Comparison of ENCODE assay signal across 12 cellular contexts in the genomic region with DNA sequence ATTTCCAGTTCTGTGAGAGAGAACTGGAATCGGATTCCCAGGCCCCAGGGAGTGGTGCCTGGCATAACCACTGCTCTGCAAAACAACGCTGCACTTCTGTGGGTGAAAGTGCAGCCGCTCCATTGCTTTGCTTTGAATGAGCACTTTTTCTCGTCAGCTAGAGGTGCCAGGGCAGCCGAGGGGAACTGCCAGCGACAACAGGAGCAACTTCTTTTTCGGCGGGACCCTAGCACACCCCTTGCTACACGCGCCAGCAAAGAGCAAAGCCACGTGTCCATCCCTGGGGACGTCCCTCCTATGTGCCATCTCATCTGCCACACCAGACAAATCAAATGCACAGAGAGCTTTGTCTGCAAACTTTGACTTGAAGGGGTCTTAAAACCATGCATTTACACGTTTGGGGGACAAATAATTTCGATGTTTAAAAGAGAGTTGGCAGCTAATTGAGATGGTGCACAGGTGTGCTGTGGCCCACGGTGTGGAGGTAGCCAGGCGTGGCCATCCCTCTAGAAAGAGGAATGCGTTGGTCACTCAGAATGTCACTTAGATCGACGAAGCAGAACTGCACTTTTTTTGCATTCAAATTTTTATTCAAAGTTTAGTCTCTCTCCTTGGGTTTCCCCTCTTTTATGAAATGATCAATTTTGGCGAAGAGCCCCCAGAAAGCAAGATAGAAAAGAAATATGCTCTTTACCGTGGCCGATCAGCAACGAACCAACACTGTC.
DNase-seq lines count a peak whose midpoint lies in the region; ATAC-seq lines count a peak whose summit lies in the region.
"Had no signal": no experiment of that assay in that cellular context is flagged by ENCODE, and none has a peak within 500 bp of the region (broad histone marks: within the 10 kb centered on the region; RNA-seq: fewer than 3 reads in every experiment).

No MANE protein-coding gene starts in this region.

- ATAC-seq in GM18517 (IDR thresholded peaks at IDR 0.05; ENCODE audit: unreplicated experiment), result peak; percentile 43
- ATAC-seq in GM21717 (IDR thresholded peaks at IDR 0.05; ENCODE audit: unreplicated experiment), result peak; percentile 17
- ATAC-seq in HG03432 (IDR thresholded peaks at IDR 0.05; ENCODE audit: unreplicated experiment), result peak; percentile 39
- no peak for ATAC-seq in GM19455 (IDR thresholded peaks at IDR 0.05; ENCODE audit: unreplicated experiment)
- ATAC-seq: foreskin keratinocyte, PC-3 had no signal

- DNase-seq in islet precursor cell (peak; percentile 40), cerebellar nuclear complex (lab: John Stamatoyannopoulos, UW) (no peak), NCI-H2029 treated with DMSO at 0.1 percent for 48 hours (lab: John Stamatoyannopoulos, UW) (no peak), dedifferentiated amniotic fluid mesenchymal stem cell (ENCODE audit: extremely low spot score) (no peak)
- DNase-seq: activated CD4-positive, alpha-beta T cell treated with anti-CD3 and anti-CD28 coated beads, Interleukin-2, amount 50 U/mL, for 4 hours; CD4-positive, CD25-positive, alpha-beta regulatory T cell; foreskin keratinocyte; PC-3 had no signal
